Comparison of ENCODE assay signal across 16 cellular contexts in the genomic region with DNA sequence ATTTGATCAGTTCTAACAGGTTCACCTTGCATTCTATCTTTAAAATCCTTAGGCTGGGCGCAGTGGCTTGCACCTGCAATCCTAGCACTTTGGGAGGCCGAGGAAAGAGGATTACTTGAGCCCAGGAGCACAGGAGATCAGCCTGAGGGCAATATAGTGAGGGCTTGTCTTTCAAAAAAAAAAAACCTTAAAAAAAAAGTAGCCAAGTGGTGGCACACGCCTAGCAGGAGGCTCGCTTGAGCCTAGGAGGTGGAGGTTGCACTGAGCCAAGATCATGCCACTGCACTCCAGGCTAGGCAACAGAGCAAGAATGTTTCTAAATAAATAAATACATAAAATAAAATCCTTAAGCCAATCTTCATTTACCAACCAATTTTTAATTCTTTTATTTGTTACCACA.
DNase-seq lines count a peak whose midpoint lies in the region; ATAC-seq and TF ChIP-seq lines count a peak whose summit lies in the region.
"Had no signal": no experiment of that assay in that cellular context is flagged by ENCODE, and none has a peak within 500 bp of the region (broad histone marks: within the 10 kb centered on the region; RNA-seq: fewer than 3 reads in every experiment).

No MANE protein-coding gene starts in this region.

- H3K27ac Mint-ChIP-seq in CD4-positive, CD25-positive, alpha-beta regulatory T cell: peak overlapping the region in 2 of 3 donors; percentile 99 to 100
- H3K27ac Mint-ChIP-seq in GM23338: no peak overlapping the region
- H3K27ac Mint-ChIP-seq in activated T-helper 17 cell treated with anti-CD3 and anti-CD28 coated beads, Interleukin-2, amount 50 U/mL, for 72 hours: peak overlapping the region; percentile 99

- peak overlapping the region; percentile 98 for H3K27ac ChIP-seq in CD4-positive, CD25-positive, alpha-beta regulatory T cell (ENCODE audit: insufficient read depth, low read length, poor library complexity, severe bottlenecking)
- H3K27ac ChIP-seq in GM23338 (ENCODE audit: low read depth) (no peak overlapping the region), mucosa of rectum (ENCODE audit: low read depth in 2 of 2, low read length in 2 of 2) (peak overlapping the region; percentile 91 to 93)

- no peak for ATAC-seq in CD4-positive, CD25-positive, alpha-beta regulatory T cell (ENCODE audit: low read depth in 2 of 2)
- no peak for ATAC-seq in GM23338
- ATAC-seq in activated T-helper 17 cell treated with anti-CD3 and anti-CD28 coated beads, Interleukin-2, amount 50 U/mL, for 72 hours (replicated peaks): no peak
- ATAC-seq: heart right ventricle had no signal

- H3K27me3 ChIP-seq in CD4-positive, CD25-positive, alpha-beta regulatory T cell (ENCODE audit: control insufficient read depth, insufficient read depth, low read length): no peaks in the 10 kb centered on the region
- H3K27me3 ChIP-seq in GM23338 (ENCODE audit: insufficient read depth) (no peaks in the 10 kb centered on the region), mucosa of rectum (ENCODE audit: control insufficient read depth in 2 of 2, insufficient read depth in 2 of 2, low read length in 2 of 2) (no peaks in the 10 kb centered on the region)
- H3K27me3 ChIP-seq: uterus had no signal

- H3K27me3 Mint-ChIP-seq in CD4-positive, CD25-positive, alpha-beta regulatory T cell: no peaks in the 10 kb centered on the region
- H3K27me3 Mint-ChIP-seq in GM23338 (ENCODE audit: insufficient read depth, low read depth, poor library complexity): peaks cover 14% of the 10 kb centered on the region
- no peaks in the 10 kb centered on the region for H3K27me3 Mint-ChIP-seq in activated T-helper 17 cell treated with anti-CD3 and anti-CD28 coated beads, Interleukin-2, amount 50 U/mL, for 72 hours
- H3K27me3 Mint-ChIP-seq: activated CD4-positive, alpha-beta T cell treated with anti-CD3 and anti-CD28 coated beads, Interleukin-2, amount 10 ng/mL, durations not matched to agents 24 days and 14 days had no signal

- H3K4me1 ChIP-seq in CD4-positive, CD25-positive, alpha-beta regulatory T cell (ENCODE audit: control insufficient read depth, insufficient read depth, low read length, poor library complexity, severe bottlenecking): peaks cover 30% of the 10 kb centered on the region
- H3K4me1 ChIP-seq in GM23338 (ENCODE audit: insufficient read depth): peaks cover 23% of the 10 kb centered on the region
- peaks cover 26 to 28% of the 10 kb centered on the region in 2 donors for H3K4me1 ChIP-seq in mucosa of rectum (ENCODE audit: control insufficient read depth in 2 of 2, insufficient read depth in 2 of 2, low read length in 2 of 2)

- H3K9me3 Mint-ChIP-seq in CD4-positive, CD25-positive, alpha-beta regulatory T cell: no peaks in the 10 kb centered on the region
- H3K9me3 Mint-ChIP-seq in GM23338: peaks cover 3% of the 10 kb centered on the region; the same call in 2 of the 3 replicates
- H3K9me3 Mint-ChIP-seq in activated T-helper 17 cell treated with anti-CD3 and anti-CD28 coated beads, Interleukin-2, amount 50 U/mL, for 72 hours: no peaks in the 10 kb centered on the region
- H3K9me3 Mint-ChIP-seq: activated CD4-positive, alpha-beta T cell treated with anti-CD3 and anti-CD28 coated beads, Interleukin-2, amount 10 ng/mL, durations not matched to agents 24 days and 14 days had no signal

- peak overlapping the region; percentile 97 for H3K4me3 ChIP-seq in CD4-positive, CD25-positive, alpha-beta regulatory T cell (ENCODE audit: low read depth, low read length)
- H3K4me3 ChIP-seq in GM23338 (peak overlapping the region; percentile 95; the same call in 1 of the 2 replicates), mucosa of rectum (ENCODE audit: low read length in 2 of 2) (peak overlapping the region; percentile 4 to 96)

- H3K4me1 Mint-ChIP-seq in CD4-positive, CD25-positive, alpha-beta regulatory T cell: peaks cover 10 to 48% (median 31%) of the 10 kb centered on the region in 4 donors
- peaks cover 18% of the 10 kb centered on the region for H3K4me1 Mint-ChIP-seq in GM23338
- peaks cover 16% of the 10 kb centered on the region for H3K4me1 Mint-ChIP-seq in activated T-helper 17 cell treated with anti-CD3 and anti-CD28 coated beads, Interleukin-2, amount 50 U/mL, for 72 hours

- H3F3A ChIP-seq in GM23338 (replicated peaks; ENCODE audit: low read depth): peaks cover 20% of the 10 kb centered on the region

- H3K4me3 Mint-ChIP-seq in CD4-positive, CD25-positive, alpha-beta regulatory T cell: peak overlapping the region; percentile 29 to 89 (median 40)
- H3K4me3 Mint-ChIP-seq in GM23338: peak overlapping the region; percentile 91
- peak overlapping the region; percentile 86 for H3K4me3 Mint-ChIP-seq in activated T-helper 17 cell treated with anti-CD3 and anti-CD28 coated beads, Interleukin-2, amount 50 U/mL, for 72 hours

- H3K79me2 ChIP-seq in GM23338 (replicated peaks; ENCODE audit: insufficient read depth): peaks cover 15% of the 10 kb centered on the region

- peaks cover 5% of the 10 kb centered on the region; the same call in 1 of the 2 replicates for H4K20me1 ChIP-seq in GM23338 (replicated peaks; ENCODE audit: insufficient read depth)

- no peaks in the 10 kb centered on the region for H3K9me2 ChIP-seq in GM23338 (ENCODE audit: insufficient read depth)

- H3K4me2 ChIP-seq in GM23338: peak overlapping the region; percentile 72

- H3K9me3 ChIP-seq in CD4-positive, CD25-positive, alpha-beta regulatory T cell (ENCODE audit: control insufficient read depth in 2 of 2, low read length in 2 of 2): no peaks in the 10 kb centered on the region
- no peaks in the 10 kb centered on the region for H3K9me3 ChIP-seq in mucosa of rectum (ENCODE audit: control insufficient read depth in 2 of 2, low read length in 2 of 2)
- H3K9me3 ChIP-seq: heart right ventricle, uterus had no signal

- H3K36me3 Mint-ChIP-seq in CD4-positive, CD25-positive, alpha-beta regulatory T cell: peaks cover 12% of the 10 kb centered on the region
- peaks cover 38% of the 10 kb centered on the region for H3K36me3 Mint-ChIP-seq in GM23338 (ENCODE audit: low read depth)
- peaks cover 44% of the 10 kb centered on the region for H3K36me3 Mint-ChIP-seq in activated T-helper 17 cell treated with anti-CD3 and anti-CD28 coated beads, Interleukin-2, amount 50 U/mL, for 72 hours (ENCODE audit: low read depth)

- peaks cover 6% of the 10 kb centered on the region for H3K36me3 ChIP-seq in CD4-positive, CD25-positive, alpha-beta regulatory T cell (ENCODE audit: control insufficient read depth, insufficient read depth, low read length)
- H3K36me3 ChIP-seq in GM23338 (ENCODE audit: insufficient read depth) (peaks cover 15% of the 10 kb centered on the region; the same call in 1 of the 2 replicates), mucosa of rectum (ENCODE audit: control insufficient read depth in 2 of 2, insufficient read depth in 2 of 2, low read length in 2 of 2) (peaks cover 6 to 7% of the 10 kb centered on the region in 2 donors)
- H3K36me3 ChIP-seq: uterus had no signal

- H2AFZ ChIP-seq in GM23338: no peak overlapping the region

- DNase-seq in CD4-positive, CD25-positive, alpha-beta regulatory T cell: no peak
- no peak for DNase-seq in GM23338 (ENCODE audit: low spot score)
- DNase-seq in NCI-H748 treated with DMSO at 0.1 percent for 48 hours (lab: John Stamatoyannopoulos, UW): no peak
- no peak for DNase-seq in AG20443 (ENCODE audit: low spot score)
- DNase-seq in GM03348 (ENCODE audit: low spot score): no peak
- DNase-seq in ureter (ENCODE audit: low spot score): no peak
- DNase-seq: activated CD4-positive, alpha-beta T cell treated with anti-CD3 and anti-CD28 coated beads, Interleukin-2, amount 10 ng/mL, durations not matched to agents 24 days and 14 days; anterior cingulate cortex; COR-L47; heart right ventricle; mesenchymal stem cell; NCI-H1436; NCI-H774; uterus had no signal

- TF ChIP-seq CTCF in GM23338 (conservative IDR thresholded peaks at IDR 0.05; ENCODE audit: low read depth in 2 of 2): no peak

- H3K9ac ChIP-seq in mucosa of rectum (ENCODE audit: low read depth in 1 of 2, low read length in 2 of 2): peak overlapping the region in 1 of 2 donors; percentile 8

TF ChIP-seq in GM23338, 12 proteins besides CTCF, POLR2A, EP300 and RAD21 (continues in another document):
- TF ChIP-seq POLR2AphosphoS5 (IDR thresholded peaks at IDR 0.05; ENCODE audit: low read depth): no peak

Comparison
In these comparisons a context has a peak if more than half of its experiments do, and no peak if none do; other contexts are left out.
1. H3K4me3 Mint-ChIP-seq: peak in every context shown above with its lines; median percentile 91 in GM23338; 86 in activated T-helper 17 cell treated with anti-CD3 and anti-CD28 coated beads, Interleukin-2, amount 50 U/mL, for 72 hours; 40 in CD4-positive, CD25-positive, alpha-beta regulatory T cell.